ENCODE assay signal across 6 cellular contexts in the genomic region with DNA sequence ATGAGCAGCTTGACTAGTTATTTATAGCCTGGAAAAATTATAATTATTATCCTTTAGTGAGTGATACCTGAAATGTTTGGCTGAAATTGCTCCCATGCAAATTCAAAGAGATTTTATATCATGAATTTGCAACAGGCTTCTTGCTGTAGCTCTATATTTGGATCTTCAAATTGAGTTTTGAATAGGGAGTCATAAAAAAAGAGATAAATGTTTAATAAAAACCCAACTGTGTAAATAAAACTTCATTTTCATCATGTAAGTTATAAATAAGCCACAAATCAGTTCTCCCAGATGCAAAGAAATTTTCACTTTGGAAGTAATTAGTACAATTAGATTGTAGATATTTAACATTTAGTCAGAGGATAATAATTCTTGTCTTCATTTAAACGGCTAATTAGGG.
"Had no signal": no experiment of that assay in that cellular context is flagged by ENCODE, and none has a peak within 500 bp of the region (broad histone marks: within the 10 kb centered on the region; RNA-seq: fewer than 3 reads in every experiment).

A gene with protein sequence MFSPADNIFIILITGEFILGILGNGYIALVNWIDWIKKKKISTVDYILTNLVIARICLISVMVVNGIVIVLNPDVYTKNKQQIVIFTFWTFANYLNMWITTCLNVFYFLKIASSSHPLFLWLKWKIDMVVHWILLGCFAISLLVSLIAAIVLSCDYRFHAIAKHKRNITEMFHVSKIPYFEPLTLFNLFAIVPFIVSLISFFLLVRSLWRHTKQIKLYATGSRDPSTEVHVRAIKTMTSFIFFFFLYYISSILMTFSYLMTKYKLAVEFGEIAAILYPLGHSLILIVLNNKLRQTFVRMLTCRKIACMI (minus strand): TSS at position 101 of the 400 bp plus-strand sequence. CDS start 306 bp downstream, outside the sequence.

- FAIRE-seq: HepG2, HTR-8/SVneo, K562 had no signal

- DNase-seq: IMR-90, KBM-7, KG1 had no signal
